ENCODE assay signal across 8 cellular contexts in genomic region chr3:16264174-16264707, GRCh38. TPM values are rescaled to one million over a fixed set of nuclear protein-coding genes. Genes with fewer than 3 reads are reported as not detected.
DNase-seq lines count a peak whose midpoint lies in the region; ATAC-seq and TF ChIP-seq lines count a peak whose summit lies in the region.

No MANE protein-coding gene starts in this region.

- H3K4me3 ChIP-seq in GM12875 (ENCODE audit: low read depth, low read length) = peak overlapping the region; percentile 95
- H3K4me3 ChIP-seq in ascending aorta = peak overlapping the region; percentile 65 to 84
- peak overlapping the region; percentile 77 for H3K4me3 ChIP-seq in lower lobe of right lung
- peak overlapping the region; percentile 51 to 74 for H3K4me3 ChIP-seq in uterus

- TF ChIP-seq CTCF in GM12875 (IDR thresholded peaks at IDR 0.05; ENCODE audit: borderline replicate concordance, insufficient read depth, low read depth, low read length) = no peak
- TF ChIP-seq CTCF in ascending aorta (IDR thresholded peaks at IDR 0.05) = no peak
- TF ChIP-seq CTCF in lower lobe of right lung (IDR thresholded peaks at IDR 0.05) = no peak
- TF ChIP-seq CTCF in uterus (IDR thresholded peaks at IDR 0.05) = no peak

- intact Hi-C loops in ascending aorta (cut with DNase I) = no loop called here
- intact Hi-C loops in lower lobe of right lung (cut with DNase I) = no loop called here
- intact Hi-C loops in uterus (cut with DNase I; ENCODE audit: low total_unique reads) = no loop called here

- H3K9me3 ChIP-seq in ascending aorta (no peaks in the 10 kb centered on the region), lower lobe of right lung (no peaks in the 10 kb centered on the region), uterus (no peaks in the 10 kb centered on the region)

- no peak for TF ChIP-seq POLR2A in uterus (IDR thresholded peaks at IDR 0.05)

- ATAC-seq in HG03280 (IDR thresholded peaks at IDR 0.05; ENCODE audit: unreplicated experiment) (peak; percentile 2), lower lobe of right lung (no peak), GM19455 (IDR thresholded peaks at IDR 0.05; ENCODE audit: unreplicated experiment) (no peak)

- H3K4me1 ChIP-seq in ascending aorta = peaks cover 0 to 25% of the 10 kb centered on the region in 2 donors
- peaks cover 51% of the 10 kb centered on the region for H3K4me1 ChIP-seq in lower lobe of right lung
- H3K4me1 ChIP-seq in uterus = no peaks in the 10 kb centered on the region

- H3K36me3 ChIP-seq in ascending aorta = peaks cover 9 to 13% of the 10 kb centered on the region in 2 donors
- H3K36me3 ChIP-seq in lower lobe of right lung = peaks cover 28% of the 10 kb centered on the region
- no peaks in the 10 kb centered on the region for H3K36me3 ChIP-seq in uterus

- H3K27me3 ChIP-seq in ascending aorta (no peaks in the 10 kb centered on the region), lower lobe of right lung (ENCODE audit: low read depth) (no peaks in the 10 kb centered on the region), uterus (no peaks in the 10 kb centered on the region)

- peak overlapping the region; percentile 75 to 88 for H3K27ac ChIP-seq in ascending aorta
- H3K27ac ChIP-seq in lower lobe of right lung = peak overlapping the region; percentile 97
- H3K27ac ChIP-seq in uterus = peak overlapping the region; percentile 89 to 91

- DNase-seq in ascending aorta (ENCODE audit: low spot score in 2 of 2) = no peak
- DNase-seq in lower lobe of right lung = no peak
- no peak for DNase-seq in uterus
- no peak for DNase-seq in NCI-H446 treated with DMSO at 0.1 percent for 48 hours (lab: John Stamatoyannopoulos, UW)
- no peak for DNase-seq in epidermal melanocyte (ENCODE audit: insufficient read length, low spot score)

RNA-seq across cellular contexts. Expression of gene DPH3, which starts 0.5 kb away (rescaled TPM):
- total RNA-seq in ascending aorta (5.5 TPM), lower lobe of right lung (29.0 TPM), uterus (10 to 100 TPM; 18.2 to 24.2 (median 19.3) TPM)

RNA-seq across cellular contexts. Expression of gene OXNAD1, which starts 0.8 kb away (rescaled TPM):
- 6.9 TPM for total RNA-seq in ascending aorta
- 13.1 TPM for total RNA-seq in lower lobe of right lung
- total RNA-seq in uterus = 10 to 100 TPM; 14.7 to 33.2 (median 32.3) TPM
